Comparison of ENCODE assay signal across 2 cellular contexts in genomic region chr6:36625161-36625919, GRCh38.
TF ChIP-seq lines count a peak whose summit lies in the region.

No MANE protein-coding gene starts in this region.

TF ChIP-seq in A549, 52 proteins besides CTCF, POLR2A, EP300 and RAD21:
- TF ChIP-seq GATA3 (IDR thresholded peaks at IDR 0.05; ENCODE audit: borderline replicate concordance) (no peak), NR3C1 (IDR thresholded peaks at IDR 0.05) (no peak)

TF ChIP-seq in GM12891, 5 proteins besides CTCF, POLR2A, EP300 and RAD21:
- no peak for TF ChIP-seq TAF1 (IDR thresholded peaks at IDR 0.05; ENCODE audit: low read depth, low read length)
- no peak for TF ChIP-seq POU2F2 (IDR thresholded peaks at IDR 0.05; ENCODE audit: low read depth, low read length)
- no peak for TF ChIP-seq SPI1 (IDR thresholded peaks at IDR 0.05; ENCODE audit: low read depth, low read length)
- no peak for TF ChIP-seq PAX5 (IDR thresholded peaks at IDR 0.05; ENCODE audit: insufficient read depth, low read length, severe bottlenecking)
- TF ChIP-seq POLR2AphosphoS5 (IDR thresholded peaks at IDR 0.05; ENCODE audit: low read depth, low read length) = no peak
